In the genomic region with DNA sequence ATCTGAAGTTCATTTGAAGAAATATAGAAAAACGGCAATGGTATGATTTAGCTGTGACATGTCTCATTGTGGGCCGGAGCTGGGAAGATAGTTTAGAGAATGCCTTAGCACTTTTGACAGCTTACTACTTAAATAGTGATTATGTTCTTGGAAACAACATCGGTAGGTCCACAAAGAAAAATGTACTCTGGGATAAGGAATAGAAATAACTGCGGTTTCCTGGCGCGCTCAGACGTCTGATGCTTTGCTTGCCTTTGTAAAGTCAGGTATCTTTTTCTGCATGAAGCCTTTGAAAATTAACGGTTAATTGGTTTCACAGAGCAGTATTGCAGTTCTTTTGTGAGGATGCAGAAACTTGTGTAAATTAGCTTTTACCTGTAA, we compare ENCODE assay signal across 8 cellular contexts. TPM values are rescaled to one million over a fixed set of nuclear protein-coding genes. Genes with fewer than 3 reads are reported as not detected.
DNase-seq lines count a peak whose midpoint lies in the region; ATAC-seq and TF ChIP-seq lines count a peak whose summit lies in the region.

No MANE protein-coding gene starts in this region.

- H3K9ac ChIP-seq in H9 (ENCODE audit: extremely low read depth, insufficient read length, low read length) (no peak overlapping the region), skeletal muscle satellite cell (ENCODE audit: low read depth, low read length) (peak overlapping the region; percentile 92)

- H3K23me2 ChIP-seq in H9 (ENCODE audit: insufficient read length, low read depth, low read length, poor library complexity, severe bottlenecking): peaks cover 17% of the 10 kb centered on the region

- H3K4me1 ChIP-seq in H9 (ENCODE audit: insufficient read depth, low read length) (peaks cover 9% of the 10 kb centered on the region; the same call in 1 of the 2 replicates), skeletal muscle satellite cell (ENCODE audit: control insufficient read depth, insufficient read depth, low read length) (peaks cover 79% of the 10 kb centered on the region)

- H3K4me2 ChIP-seq in H9 (ENCODE audit: insufficient read depth, insufficient read length, low read length) (peak overlapping the region; percentile 52), skeletal muscle satellite cell (ENCODE audit: low read length) (peak overlapping the region; percentile 89)

- H4K91ac ChIP-seq in H9 (ENCODE audit: insufficient read length, low read depth, low read length): no peak overlapping the region

- H3K79me2 ChIP-seq in H9 (ENCODE audit: insufficient read depth, low read length): no peaks in the 10 kb centered on the region

- no CpG with 5 or more reads among the region's 8 CpGs for WGBS in H9 (ENCODE audit: extremely low coverage, insufficient read length, low lambda C conversion rate)

- H3K27me3 Mint-ChIP-seq in H9 (ENCODE audit: low read depth): peaks cover 54% of the 10 kb centered on the region

- H2BK15ac ChIP-seq in H9 (ENCODE audit: low read depth, low read length): no peak overlapping the region

- H2AFZ ChIP-seq in H9 (ENCODE audit: low read length): no peak overlapping the region

- no peaks in the 10 kb centered on the region for H3K9me3 ChIP-seq in H9 (ENCODE audit: control insufficient read depth, low read depth, low read length)
- no peaks in the 10 kb centered on the region for H3K9me3 ChIP-seq in skeletal muscle satellite cell (replicated peaks; ENCODE audit: low read length)

- H3K27ac ChIP-seq in H9 (ENCODE audit: insufficient read length, low read depth, low read length): no peak overlapping the region

- H3K14ac ChIP-seq in H9 (ENCODE audit: insufficient read depth, low read length): no peak overlapping the region

- peak overlapping the region; percentile 84 for H3K4me3 ChIP-seq in WI38 (ENCODE audit: low read depth, low read length)
- peak overlapping the region; percentile 76 to 87 for H3K4me3 ChIP-seq in foreskin fibroblast (ENCODE audit: low read depth in 1 of 2, low read length in 2 of 2)
- peak overlapping the region; percentile 96 for H3K4me3 ChIP-seq in skeletal muscle satellite cell (ENCODE audit: low read length)

- H4K20me1 ChIP-seq in H9 (ENCODE audit: control insufficient read depth, insufficient read depth, insufficient read length): no peaks in the 10 kb centered on the region

- no peak overlapping the region for H3K23ac ChIP-seq in H9 (ENCODE audit: insufficient read length, low read depth, low read length)

- no peak overlapping the region for H3T11ph ChIP-seq in H9 (ENCODE audit: low read length)

- no peak overlapping the region for H4K5ac ChIP-seq in H9 (ENCODE audit: insufficient read length, low read depth, low read length)

- H2AK5ac ChIP-seq in H9 (ENCODE audit: insufficient read length, low read length): no peak overlapping the region

- no peak overlapping the region for H2BK20ac ChIP-seq in H9 (ENCODE audit: low read depth, low read length, poor library complexity, severe bottlenecking)

- no peak overlapping the region for H2BK120ac ChIP-seq in H9 (ENCODE audit: low read depth, low read length, poor library complexity, severe bottlenecking)

- no peaks in the 10 kb centered on the region for H3K79me1 ChIP-seq in H9 (ENCODE audit: insufficient read depth, low read depth, low read length, poor library complexity, severe bottlenecking)

- H3K9me3 Mint-ChIP-seq in H9: peaks cover 0 to 5% of the 10 kb centered on the region in 2 experiments; a peak in 2 of 5 replicates

- H3K27ac Mint-ChIP-seq in H9: peak overlapping the region in 1 of 3 experiments; percentile 73; a peak in 1 of 7 replicates

- peaks cover 40% of the 10 kb centered on the region for H3K27me3 ChIP-seq in H9 (ENCODE audit: insufficient read depth, low read length)
- H3K27me3 ChIP-seq in skeletal muscle satellite cell (ENCODE audit: control insufficient read depth, insufficient read depth, low read length): no peaks in the 10 kb centered on the region

- H4K8ac ChIP-seq in H9 (replicated peaks; ENCODE audit: insufficient read length, low read depth, low read length): no peak overlapping the region

- no peaks in the 10 kb centered on the region for H3K36me3 ChIP-seq in skeletal muscle satellite cell (ENCODE audit: insufficient read depth, low read length)

- H2BK5ac ChIP-seq in H9 (ENCODE audit: insufficient read length, low read length): no peak overlapping the region

- TF ChIP-seq CTCF in H9 (conservative IDR thresholded peaks at IDR 0.05) (no peak), WI38 (IDR thresholded peaks at IDR 0.05; ENCODE audit: low read depth, low read length) (no peak), foreskin fibroblast (IDR thresholded peaks at IDR 0.05; ENCODE audit: low read depth, low read length) (no peak)

- peak overlapping the region; percentile 69 to 93 for H3K4me3 Mint-ChIP-seq in H9

- no peak for DNase-seq in H9
- DNase-seq in foreskin fibroblast: no peak
- no peak for DNase-seq in NCI-H1105 treated with DMSO at 0.1 percent for 48 hours (lab: John Stamatoyannopoulos, UW)
- DNase-seq in HuH-7.5 (ENCODE audit: low spot score): no peak
- DNase-seq in COR-L47 (lab: John Stamatoyannopoulos, UW): no peak

- H3K4ac ChIP-seq in H9 (ENCODE audit: low read depth, low read length): no peak overlapping the region

- no peak overlapping the region for H2BK12ac ChIP-seq in H9 (ENCODE audit: insufficient read length, low read depth, low read length)

- peaks cover 39 to 67% of the 10 kb centered on the region in 2 experiments for H3K4me1 Mint-ChIP-seq in H9

- no peak overlapping the region for H3K56ac ChIP-seq in H9 (ENCODE audit: insufficient read length, low read depth, low read length)

- H3K36me3 Mint-ChIP-seq in H9 (ENCODE audit: insufficient read depth in 1 of 3, low read depth in 3 of 3): no peaks in the 10 kb centered on the region; a peak in 1 of 7 replicates

- no peak for ATAC-seq in HG03571 (IDR thresholded peaks at IDR 0.05; ENCODE audit: unreplicated experiment)

- H3K18ac ChIP-seq in H9 (ENCODE audit: insufficient read length, low read depth, low read length): no peak overlapping the region

RNA-seq across cellular contexts. Expression of gene USP3, which starts 1.4 kb away (rescaled TPM):
- total RNA-seq in H9 (2021): 12.0 and 14.2 TPM in 2 replicates
- 32.1 and 37.0 TPM in 2 replicates for total RNA-seq in skeletal muscle satellite cell (2012; rRNA removed)
